In the genomic region with DNA sequence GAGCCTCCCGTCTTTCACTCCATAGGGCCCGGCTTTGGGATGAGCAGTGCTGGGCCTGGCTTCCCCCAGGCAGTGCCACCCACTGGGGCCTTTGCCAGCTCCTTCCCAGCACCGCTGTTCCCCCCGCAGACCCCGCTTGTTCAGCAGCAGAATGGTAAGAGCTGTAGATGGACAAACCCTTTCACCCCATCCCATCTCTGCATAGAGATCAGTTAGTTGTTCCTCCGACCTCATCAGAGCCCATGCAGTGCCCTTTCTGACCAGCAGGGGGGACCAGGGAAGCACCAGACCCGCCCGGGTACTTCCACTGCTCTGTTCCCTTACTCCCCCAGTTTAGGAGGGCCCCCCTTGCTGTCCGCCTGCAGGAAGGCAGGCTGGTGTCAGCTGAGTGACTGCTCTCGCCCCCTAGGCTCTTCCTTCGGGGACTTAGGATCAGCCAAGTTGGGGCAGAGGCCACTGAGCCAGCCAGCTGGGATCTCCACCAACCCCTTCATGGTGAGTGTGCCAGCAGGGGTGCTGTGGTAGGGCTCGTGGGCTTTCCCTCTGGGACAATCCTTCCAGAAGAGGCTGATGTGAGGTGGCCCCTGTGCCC, we compare ENCODE assay signal across 1 cellular context.
A peak's percentile ranks its signal among the peaks of the same experiment; 100 is the strongest.
TF ChIP-seq lines count a peak whose summit lies in the region.

No MANE protein-coding gene starts in this region.

TF ChIP-seq in K562, 482 proteins besides CTCF, POLR2A, EP300 and RAD21 (continued from another document):
- TF ChIP-seq, protein P1, sequence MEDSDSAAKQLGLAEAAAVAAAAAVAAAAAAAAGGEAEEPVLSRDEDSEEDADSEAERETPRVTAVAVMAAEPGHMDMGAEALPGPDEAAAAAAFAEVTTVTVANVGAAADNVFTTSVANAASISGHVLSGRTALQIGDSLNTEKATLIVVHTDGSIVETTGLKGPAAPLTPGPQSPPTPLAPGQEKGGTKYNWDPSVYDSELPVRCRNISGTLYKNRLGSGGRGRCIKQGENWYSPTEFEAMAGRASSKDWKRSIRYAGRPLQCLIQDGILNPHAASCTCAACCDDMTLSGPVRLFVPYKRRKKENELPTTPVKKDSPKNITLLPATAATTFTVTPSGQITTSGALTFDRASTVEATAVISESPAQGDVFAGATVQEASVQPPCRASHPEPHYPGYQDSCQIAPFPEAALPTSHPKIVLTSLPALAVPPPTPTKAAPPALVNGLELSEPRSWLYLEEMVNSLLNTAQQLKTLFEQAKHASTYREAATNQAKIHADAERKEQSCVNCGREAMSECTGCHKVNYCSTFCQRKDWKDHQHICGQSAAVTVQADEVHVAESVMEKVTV (CRISPR knock-in tag; IDR thresholded peaks at IDR 0.05), result peak; percentile 65
- TF ChIP-seq MTA3 (IDR thresholded peaks at IDR 0.05; ENCODE audit: borderline replicate concordance) (0 out of 2 replicates have a peak, but pooled peaks have one; percentile 34), SMC3 (conservative IDR thresholded peaks at IDR 0.05; ENCODE audit: insufficient read depth, low read depth, low read length) (peak; percentile 83), MAZ (CRISPR knock-in tag; conservative IDR thresholded peaks at IDR 0.05 in 1 of 2, IDR thresholded peaks at IDR 0.05 in 1 of 2) (peak in 1 of 2 experiments; percentile 38; a peak in 1 of 4 replicates)
